Comparison of ENCODE assay signal across 8 cellular contexts in the genomic region with DNA sequence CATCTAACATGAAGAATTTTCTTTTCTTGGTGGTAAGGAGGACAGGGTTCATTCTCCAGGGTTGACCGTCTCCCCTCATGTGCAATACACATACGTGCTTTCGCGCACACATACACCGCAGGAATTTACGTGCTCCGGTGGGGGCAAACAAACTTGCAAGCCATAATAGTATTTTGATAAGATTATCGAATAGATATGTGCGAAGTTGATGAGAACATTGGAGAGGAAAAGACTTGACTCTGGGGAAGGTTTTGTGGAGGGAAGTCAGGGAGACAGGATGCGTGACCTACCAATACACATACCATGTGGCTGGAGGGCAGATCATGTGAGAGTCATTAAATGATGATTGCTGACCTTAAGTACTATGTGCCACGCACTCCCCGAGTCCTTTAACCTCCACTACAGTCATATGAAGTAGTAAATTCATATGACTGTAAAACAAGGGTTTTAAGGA. TPM values are rescaled to one million over a fixed set of nuclear protein-coding genes. Genes with fewer than 3 reads are reported as not detected.
DNase-seq lines count a peak whose midpoint lies in the region; ATAC-seq, FAIRE-seq and TF ChIP-seq lines count a peak whose summit lies in the region.

No MANE protein-coding gene starts in this region.

- peak overlapping the region; percentile 93 for H3K4me3 ChIP-seq in AG10803 (ENCODE audit: low read length)
- H3K4me3 ChIP-seq in SJCRH30: peak overlapping the region; percentile 90
- H3K4me3 ChIP-seq in osteoblast (ENCODE audit: insufficient read depth, low read length): peak overlapping the region; percentile 80

- ATAC-seq in GM21619 (IDR thresholded peaks at IDR 0.05; ENCODE audit: unreplicated experiment) (no peak), GM18861 (IDR thresholded peaks at IDR 0.05; ENCODE audit: unreplicated experiment) (no peak), HG03457 (IDR thresholded peaks at IDR 0.05; ENCODE audit: unreplicated experiment) (no peak)

- peaks cover 8% of the 10 kb centered on the region for H3K79me2 ChIP-seq in osteoblast (ENCODE audit: insufficient read depth, low read length)

- no peaks in the 10 kb centered on the region for H3K27me3 ChIP-seq in SJCRH30
- H3K27me3 ChIP-seq in osteoblast (ENCODE audit: insufficient read depth, low read length): no peaks in the 10 kb centered on the region

- H3K9me3 ChIP-seq in SJCRH30 (replicated peaks) (no peaks in the 10 kb centered on the region), osteoblast (ENCODE audit: low read depth, low read length) (no peaks in the 10 kb centered on the region)

- H3K36me3 ChIP-seq in SJCRH30 (no peaks in the 10 kb centered on the region), osteoblast (ENCODE audit: insufficient read depth, low read length) (no peaks in the 10 kb centered on the region)

- peak overlapping the region; percentile 95 for H2AFZ ChIP-seq in osteoblast (ENCODE audit: low read length)

- H3K4me2 ChIP-seq in osteoblast (ENCODE audit: insufficient read depth, low read length): peak overlapping the region; percentile 93

- H3K27ac ChIP-seq in SJCRH30 (peak overlapping the region; percentile 85), osteoblast (ENCODE audit: low read depth, low read length) (peak overlapping the region; percentile 92)

- TF ChIP-seq CTCF in AG10803 (conservative IDR thresholded peaks at IDR 0.05; ENCODE audit: low read length): no peak
- TF ChIP-seq CTCF in osteoblast (IDR thresholded peaks at IDR 0.05; ENCODE audit: extremely low read depth, low read depth, low read length): no peak

- peak; percentile 15 for FAIRE-seq in GM18507 (lab: Jason Lieb, UNC)

- H3K4me1 ChIP-seq in SJCRH30: peaks cover 6% of the 10 kb centered on the region; the same call in 1 of the 2 replicates
- H3K4me1 ChIP-seq in osteoblast (ENCODE audit: insufficient read depth, low read length): peaks cover 19% of the 10 kb centered on the region

- peak; percentile 60 for DNase-seq in AG10803 (ENCODE audit: low read depth)
- DNase-seq in GM18507 (ENCODE audit: extremely low spot score, insufficient read length, low read depth): no peak
- DNase-seq in SJCRH30: peak in 1 of 2 experiments; percentile 13
- peak; percentile 42 for DNase-seq in epidermal melanocyte (ENCODE audit: insufficient read length, low spot score)
- peak; percentile 50 for DNase-seq in osteoblast (ENCODE audit: insufficient read length, low spot score, missing footprints)

- H4K20me1 ChIP-seq in osteoblast (ENCODE audit: insufficient read depth, low read length): no peaks in the 10 kb centered on the region

RNA-seq across cellular contexts. Expression of a gene that starts 0.9 kb away (rescaled TPM):
- 12.0 and 13.3 TPM in 2 replicates for total RNA-seq in SJCRH30 (2014; rRNA removed; shearing (Covaris generic))
- 13.8 and 22.4 TPM in 2 replicates for total RNA-seq in osteoblast

RNA-seq across cellular contexts. Expression of a gene that starts 4.1 kb away (rescaled TPM):
- 12.3 and 16.7 TPM in 2 replicates for total RNA-seq in SJCRH30 (2014; rRNA removed; shearing (Covaris generic))
- total RNA-seq in osteoblast: 37.6 and 43.0 TPM in 2 replicates
